Comparison of ENCODE assay signal across 21 cellular contexts in genomic region chr2:43207553-43208300, GRCh38. TPM values are rescaled to one million over a fixed set of nuclear protein-coding genes. Genes with fewer than 3 reads are reported as not detected.
DNase-seq lines count a peak whose midpoint lies in the region; ATAC-seq, FAIRE-seq and TF ChIP-seq lines count a peak whose summit lies in the region.
"Had no signal": no experiment of that assay in that cellular context is flagged by ENCODE, and none has a peak within 500 bp of the region (broad histone marks: within the 10 kb centered on the region; RNA-seq: fewer than 3 reads in every experiment).

No MANE protein-coding gene starts in this region.

- H3K4me3 ChIP-seq in HCT116 (replicated peaks in 1 of 2; ENCODE audit: low read depth in 1 of 2, low read length in 2 of 2) (no peak overlapping the region), bronchial epithelial cell (ENCODE audit: low read depth, low read length) (no peak overlapping the region)
- H3K4me3 ChIP-seq: neural progenitor cell had no signal

- H3K4me3 Mint-ChIP-seq in nephron progenitor cell = no peak overlapping the region
- H3K4me3 Mint-ChIP-seq in chondrocyte (ENCODE audit: unreplicated experiment) = no peak overlapping the region
- H3K4me3 Mint-ChIP-seq: activated CD4-positive, alpha-beta T cell treated with anti-CD3 and anti-CD28 coated beads, Interleukin-2, amount 10 ng/mL, durations not matched to agents 24 days and 14 days; brain; CD14-positive monocyte; neural progenitor cell had no signal

- FAIRE-seq in bronchial epithelial cell (lab: Jason Lieb, UNC) (no peak), frontal cortex (lab: Jason Lieb, UNC) (no peak)

- no peaks in the 10 kb centered on the region for H3K9me2 ChIP-seq in HCT116 (ENCODE audit: insufficient read depth)

- TF ChIP-seq CTCF in HCT116 (IDR thresholded peaks at IDR 0.05 in 2 of 3, conservative IDR thresholded peaks at IDR 0.05 in 1 of 3; ENCODE audit: borderline replicate concordance in 1 of 3, insufficient read depth in 1 of 3, low read depth in 2 of 3, low read length in 2 of 3) (no peak), bronchial epithelial cell (IDR thresholded peaks at IDR 0.05; ENCODE audit: insufficient read depth, low read length, severe bottlenecking) (no peak), nephron progenitor cell (IDR thresholded peaks at IDR 0.05) (no peak), chondrocyte (IDR thresholded peaks at IDR 0.05) (no peak)

- H2AFZ ChIP-seq in HCT116 (ENCODE audit: low read depth, low read length, poor library complexity, severe bottlenecking) = no peak overlapping the region
- H2AFZ ChIP-seq: neural progenitor cell had no signal

- H3K27me3 ChIP-seq in HCT116 (ENCODE audit: insufficient read depth, low read length) (no peaks in the 10 kb centered on the region), bronchial epithelial cell (ENCODE audit: control insufficient read depth, insufficient read depth, low read length) (no peaks in the 10 kb centered on the region)
- H3K27me3 ChIP-seq: neural progenitor cell had no signal

- H3K9ac ChIP-seq in HCT116 (ENCODE audit: low read length) = no peak overlapping the region
- H3K9ac ChIP-seq: neural progenitor cell had no signal

- TF ChIP-seq RAD21 in HCT116 (IDR thresholded peaks at IDR 0.05; ENCODE audit: low read depth) = no peak

- no peak overlapping the region for H3K27ac ChIP-seq in HCT116 (ENCODE audit: low read depth, low read length)
- H3K27ac ChIP-seq: 22Rv1, neural progenitor cell had no signal

- peak overlapping the region; percentile 37 for H3K27ac Mint-ChIP-seq in nephron progenitor cell
- H3K27ac Mint-ChIP-seq in chondrocyte (ENCODE audit: unreplicated experiment) = no peak overlapping the region
- H3K27ac Mint-ChIP-seq: activated CD4-positive, alpha-beta T cell treated with anti-CD3 and anti-CD28 coated beads, Interleukin-2, amount 10 ng/mL, durations not matched to agents 24 days and 14 days; brain; neural progenitor cell had no signal

- H3K36me3 ChIP-seq in HCT116 (ENCODE audit: control insufficient read depth in 1 of 2, insufficient read depth in 2 of 2, low read length in 2 of 2) (no peaks in the 10 kb centered on the region), bronchial epithelial cell (ENCODE audit: control insufficient read depth, insufficient read depth, low read length) (no peaks in the 10 kb centered on the region)
- H3K36me3 ChIP-seq: neural progenitor cell had no signal

- no peaks in the 10 kb centered on the region for H3K9me3 ChIP-seq in HCT116 (ENCODE audit: control insufficient read depth in 1 of 2, insufficient read depth in 1 of 2, low read depth in 1 of 2, low read length in 2 of 2)

- H3K4me2 ChIP-seq in HCT116 (ENCODE audit: low read length) = peak overlapping the region; percentile 20
- H3K4me2 ChIP-seq: neural progenitor cell had no signal

- H3K4me1 ChIP-seq in HCT116 (ENCODE audit: control insufficient read depth in 1 of 2, insufficient read depth in 2 of 2, low read length in 2 of 2) = peaks cover 4 to 24% of the 10 kb centered on the region in 2 experiments; a peak in 3 of 4 replicates
- H3K4me1 ChIP-seq: neural progenitor cell had no signal

- H3K4me1 Mint-ChIP-seq in nephron progenitor cell (peaks cover 47% of the 10 kb centered on the region), chondrocyte (ENCODE audit: low read depth) (peaks cover 7% of the 10 kb centered on the region)

- RAD21 ChIA-PET in HCT116 (lab: Charles Lee; ENCODE audit: low non-redundant PET in 1 of 2, low total read pairs in 2 of 2, uncharacterized antibody in 2 of 2, unreplicated experiment in 2 of 2) = no interaction called here

- H3K9me3 Mint-ChIP-seq in nephron progenitor cell (no peaks in the 10 kb centered on the region), chondrocyte (ENCODE audit: low read depth) (no peaks in the 10 kb centered on the region)
- H3K9me3 Mint-ChIP-seq: activated CD4-positive, alpha-beta T cell treated with anti-CD3 and anti-CD28 coated beads, Interleukin-2, amount 10 ng/mL, durations not matched to agents 24 days and 14 days; activated naive CD4-positive, alpha-beta T cell treated with anti-CD3 and anti-CD28 coated beads, Interleukin-2, amount 50 U/mL, for 72 hours; CD14-positive monocyte; neural progenitor cell; stimulated activated naive CD8-positive, alpha-beta T cell treated with anti-CD3 and anti-CD28 coated beads, Interleukin-15, amount 100 ng/mL, for 72 hours had no signal

- TF ChIP-seq POLR2A in HCT116 (IDR thresholded peaks at IDR 0.05; ENCODE audit: borderline replicate concordance, extremely low read depth, insufficient read depth, insufficient read length) = no peak

- H3K36me3 Mint-ChIP-seq in nephron progenitor cell (ENCODE audit: low read depth) = no peaks in the 10 kb centered on the region
- H3K36me3 Mint-ChIP-seq in chondrocyte (ENCODE audit: low read depth) = no peaks in the 10 kb centered on the region
- H3K36me3 Mint-ChIP-seq: activated naive CD4-positive, alpha-beta T cell treated with anti-CD3 and anti-CD28 coated beads, Interleukin-2, amount 50 U/mL, for 72 hours; brain; neural progenitor cell had no signal

- intact Hi-C loops in HCT116 (cut with micrococcal nuclease) = no loop called here

- POLR2A ChIA-PET in HCT116 (lab: Charles Lee) = no interaction called here

- H3K79me2 ChIP-seq in HCT116 (ENCODE audit: insufficient read depth, low read length) = no peaks in the 10 kb centered on the region

- no peaks in the 10 kb centered on the region for H4K20me1 ChIP-seq in HCT116 (ENCODE audit: insufficient read depth)

- H3K27me3 Mint-ChIP-seq in nephron progenitor cell (ENCODE audit: low read depth, poor library complexity) = peaks cover 6% of the 10 kb centered on the region
- H3K27me3 Mint-ChIP-seq in chondrocyte (ENCODE audit: low read depth) = no peaks in the 10 kb centered on the region
- H3K27me3 Mint-ChIP-seq: brain; stimulated activated naive CD8-positive, alpha-beta T cell treated with anti-CD3 and anti-CD28 coated beads, Interleukin-15, amount 100 ng/mL, for 72 hours had no signal

- DNase-seq in DMS53 (lab: John Stamatoyannopoulos, UW) = peak; percentile 35
- no peak for DNase-seq in DMS53 treated with DMSO at 0.1 percent for 48 hours (lab: John Stamatoyannopoulos, UW; ENCODE audit: unreplicated experiment)
- no peak for DNase-seq in HCT116 (ENCODE audit: low read depth, low spot score)
- DNase-seq in bronchial epithelial cell (ENCODE audit: low read depth) = peak; percentile 55
- DNase-seq in nephron progenitor cell = no peak
- no peak for DNase-seq in NK-92 (lab: John Stamatoyannopoulos, UW; ENCODE audit: unreplicated experiment)
- DNase-seq in frontal cortex (ENCODE audit: low spot score in 2 of 2) = no peak
- DNase-seq in chondrocyte (ENCODE audit: low spot score) = no peak
- DNase-seq: activated CD4-positive, alpha-beta T cell treated with anti-CD3 and anti-CD28 coated beads, Interleukin-2, amount 10 ng/mL, durations not matched to agents 24 days and 14 days; erythroblast; mesendoderm; MM.1S; NCI-H187 treated with DMSO at 0.1 percent for 48 hours; NCI-H446 treated with DMSO at 0.1 percent for 48 hours; SIG-M5; stimulated activated naive CD8-positive, alpha-beta T cell treated with anti-CD3 and anti-CD28 coated beads, Interleukin-15, amount 100 ng/mL, for 72 hours had no signal

- no TSS peak for BruUV-seq in HCT116 (replicated peaks; lab: Mats Ljungman, UMichigan)

- peak; percentile 72 for ATAC-seq in HCT116
- ATAC-seq: activated naive CD4-positive, alpha-beta T cell treated with anti-CD3 and anti-CD28 coated beads, Interleukin-2, amount 50 U/mL, for 72 hours; stimulated activated naive CD8-positive, alpha-beta T cell treated with anti-CD3 and anti-CD28 coated beads, Interleukin-15, amount 100 ng/mL, for 72 hours had no signal

- CTCF ChIA-PET in HCT116 (lab: Charles Lee) = no interaction called here

TF ChIP-seq in HCT116, 20 proteins besides CTCF, POLR2A, EP300 and RAD21:
- no peak for TF ChIP-seq ATF3 (IDR thresholded peaks at IDR 0.05)
- TF ChIP-seq ZFX (IDR thresholded peaks at IDR 0.05) = no peak
- TF ChIP-seq MAX (IDR thresholded peaks at IDR 0.05) = no peak
TF ChIP-seq in HCT116: peak in this region for 0.

RNA-seq across cellular contexts. Expression of gene ZFP36L2, which starts 18.7 kb away (rescaled TPM):
- total RNA-seq in HCT116 (2021; ENCODE audit: unreplicated experiment) = 30.3 TPM
- 15.7 and 29.3 TPM in 2 replicates for polyA plus RNA-seq in HCT116 (2012)
- 4.4 and 8.2 TPM in 2 replicates for total RNA-seq in bronchial epithelial cell
- 2.4 TPM for total RNA-seq in frontal cortex
- total RNA-seq in chondrocyte = 95.8 to 103 TPM (median 98.3 TPM) in 3 replicates

Comparison
In these comparisons a context has a peak if more than half of its experiments do, and no peak if none do; other contexts are left out.
1. DNase-seq: peak in DMS53 (single experiment) and bronchial epithelial cell (single experiment); none in DMS53 treated with DMSO at 0.1 percent for 48 hours (single experiment), HCT116 (single experiment), nephron progenitor cell (single experiment), NK-92 (single experiment), frontal cortex (0 of 2) and chondrocyte (single experiment).